ENCODE assay signal across 8 cellular contexts in genomic region chr9:121652037-121652837, GRCh38. TPM values are rescaled to one million over a fixed set of nuclear protein-coding genes. Genes with fewer than 3 reads are reported as not detected.
A peak's percentile ranks its signal among the peaks of the same experiment; 100 is the strongest.
DNase-seq lines count a peak whose midpoint lies in the region; ATAC-seq and TF ChIP-seq lines count a peak whose summit lies in the region.

No MANE protein-coding gene starts in this region.

- no CpG with 5 or more reads among the region's 29 CpGs for WGBS in mesendoderm (ENCODE audit: extremely low coverage, insufficient coverage, low lambda C conversion rate)
- 10% methylated on average over 29 of the region's 29 CpGs for WGBS in urinary bladder

- H3K36me3 Mint-ChIP-seq in activated naive CD4-positive, alpha-beta T cell treated with anti-CD3 and anti-CD28 coated beads, Interleukin-2, amount 50 U/mL, for 24 hours = no peaks in the 10 kb centered on the region
- H3K36me3 Mint-ChIP-seq in activated naive CD4-positive, alpha-beta T cell treated with anti-CD3 and anti-CD28 coated beads, Interleukin-2, amount 50 U/mL, for 72 hours = no peaks in the 10 kb centered on the region

- H4K8ac ChIP-seq in mesendoderm (ENCODE audit: low read depth, low read length) = no peak overlapping the region

- no peak for DNase-seq in activated naive CD4-positive, alpha-beta T cell treated with anti-CD3 and anti-CD28 coated beads, Interleukin-2, amount 50 U/mL, for 72 hours (ENCODE audit: low spot score in 2 of 2)
- DNase-seq in choroid plexus epithelial cell (ENCODE audit: low read depth) = no peak
- peak; percentile 70 for DNase-seq in mesendoderm
- no peak for DNase-seq in effector memory CD4-positive, alpha-beta T cell

- H4K5ac ChIP-seq in mesendoderm (ENCODE audit: low read length) = no peak overlapping the region

- peak overlapping the region; percentile 94 for H3K18ac ChIP-seq in mesendoderm (ENCODE audit: low read length)

- peak overlapping the region; percentile 80 for H3K9ac ChIP-seq in mesendoderm (ENCODE audit: low read length)

- peak overlapping the region; percentile 75 for H2BK5ac ChIP-seq in mesendoderm (ENCODE audit: low read length)

- H3K4me3 ChIP-seq in choroid plexus epithelial cell (ENCODE audit: low read depth, low read length) (peak overlapping the region; percentile 44), mesendoderm (ENCODE audit: low read length) (peak overlapping the region; percentile 60), urinary bladder (ENCODE audit: low read depth, low read length) (peak overlapping the region; percentile 59)
- no peak overlapping the region for H3K4me3 ChIP-seq in effector memory CD4-positive, alpha-beta T cell (ENCODE audit: insufficient read depth, low read depth, low read length, poor library complexity, severe bottlenecking)

- H3K79me1 ChIP-seq in mesendoderm (ENCODE audit: low read length) = peaks cover 29% of the 10 kb centered on the region

- peak overlapping the region; percentile 92 for H3K4me2 ChIP-seq in mesendoderm (ENCODE audit: low read length)

- H3K4ac ChIP-seq in mesendoderm (ENCODE audit: low read depth, low read length) = peak overlapping the region; percentile 98

- no peaks in the 10 kb centered on the region for H3K27me3 ChIP-seq in mesendoderm (ENCODE audit: insufficient read depth, low read length, poor library complexity)
- H3K27me3 ChIP-seq in effector memory CD4-positive, alpha-beta T cell (replicated peaks; ENCODE audit: control insufficient read depth, insufficient read depth, low read length, poor library complexity, severe bottlenecking) = peaks cover 36% of the 10 kb centered on the region

- peak overlapping the region; percentile 47 for H3K4me3 Mint-ChIP-seq in activated naive CD4-positive, alpha-beta T cell treated with anti-CD3 and anti-CD28 coated beads, Interleukin-2, amount 50 U/mL, for 24 hours

- H3K27ac ChIP-seq in mesendoderm (ENCODE audit: low read depth, low read length) (peak overlapping the region; percentile 22), urinary bladder (ENCODE audit: low read depth) (no peak overlapping the region)
- no peak overlapping the region for H3K27ac ChIP-seq in effector memory CD4-positive, alpha-beta T cell (ENCODE audit: insufficient read depth, low read length, poor library complexity, severe bottlenecking)

- no peak for ATAC-seq in activated naive CD4-positive, alpha-beta T cell treated with anti-CD3 and anti-CD28 coated beads, Interleukin-2, amount 50 U/mL, for 72 hours
- ATAC-seq in GM19351 (IDR thresholded peaks at IDR 0.05; ENCODE audit: unreplicated experiment) (no peak), GM18502 (IDR thresholded peaks at IDR 0.05; ENCODE audit: poor library complexity, unreplicated experiment) (no peak)

- peaks cover 14% of the 10 kb centered on the region for H3K4me1 Mint-ChIP-seq in activated naive CD4-positive, alpha-beta T cell treated with anti-CD3 and anti-CD28 coated beads, Interleukin-2, amount 50 U/mL, for 24 hours

- peak overlapping the region; percentile 39 for H2BK15ac ChIP-seq in mesendoderm (replicated peaks; ENCODE audit: low read depth)

- H3K9me3 Mint-ChIP-seq in activated naive CD4-positive, alpha-beta T cell treated with anti-CD3 and anti-CD28 coated beads, Interleukin-2, amount 50 U/mL, for 24 hours = no peaks in the 10 kb centered on the region
- no peaks in the 10 kb centered on the region for H3K9me3 Mint-ChIP-seq in activated naive CD4-positive, alpha-beta T cell treated with anti-CD3 and anti-CD28 coated beads, Interleukin-2, amount 50 U/mL, for 72 hours

- peak overlapping the region; percentile 33 for H2BK120ac ChIP-seq in mesendoderm (ENCODE audit: low read depth, low read length)

- peak overlapping the region; percentile 15 for H3K23ac ChIP-seq in mesendoderm (ENCODE audit: low read length)

- H3K9me3 ChIP-seq in effector memory CD4-positive, alpha-beta T cell (ENCODE audit: control insufficient read depth, low read length) = no peaks in the 10 kb centered on the region

- TF ChIP-seq CTCF in choroid plexus epithelial cell (conservative IDR thresholded peaks at IDR 0.05; ENCODE audit: low read depth, low read length) = no peak

- peak overlapping the region; percentile 87 for H2AK5ac ChIP-seq in mesendoderm (ENCODE audit: low read length)

- peaks cover 45% of the 10 kb centered on the region for H3K79me2 ChIP-seq in mesendoderm (ENCODE audit: control insufficient read depth, insufficient read depth, low read length)

- H3K4me1 ChIP-seq in mesendoderm (ENCODE audit: control insufficient read depth, low read depth, low read length) = peaks cover 23% of the 10 kb centered on the region
- H3K4me1 ChIP-seq in urinary bladder (ENCODE audit: insufficient read depth) = no peaks in the 10 kb centered on the region
- H3K4me1 ChIP-seq in effector memory CD4-positive, alpha-beta T cell (ENCODE audit: control insufficient read depth, insufficient read depth, low read length, poor library complexity, severe bottlenecking) = peaks cover 11% of the 10 kb centered on the region

- H3K27ac Mint-ChIP-seq in activated naive CD4-positive, alpha-beta T cell treated with anti-CD3 and anti-CD28 coated beads, Interleukin-2, amount 50 U/mL, for 24 hours = no peak overlapping the region
- no peak overlapping the region for H3K27ac Mint-ChIP-seq in activated naive CD4-positive, alpha-beta T cell treated with anti-CD3 and anti-CD28 coated beads, Interleukin-2, amount 50 U/mL, for 72 hours

- H3K36me3 ChIP-seq in mesendoderm (ENCODE audit: control insufficient read depth, insufficient read depth, low read length) = no peaks in the 10 kb centered on the region
- no peaks in the 10 kb centered on the region for H3K36me3 ChIP-seq in urinary bladder (ENCODE audit: insufficient read depth)
- no peaks in the 10 kb centered on the region for H3K36me3 ChIP-seq in effector memory CD4-positive, alpha-beta T cell (ENCODE audit: control insufficient read depth, insufficient read depth, low read length)

- H3K27me3 Mint-ChIP-seq in activated naive CD4-positive, alpha-beta T cell treated with anti-CD3 and anti-CD28 coated beads, Interleukin-2, amount 50 U/mL, for 24 hours = peaks cover 45% of the 10 kb centered on the region

- H3K56ac ChIP-seq in mesendoderm (ENCODE audit: low read length) = peak overlapping the region; percentile 91

RNA-seq across cellular contexts. Expression of gene DAB2IP, which starts 0.8 kb away (rescaled TPM):
- under 1 TPM; 0.06 to 0.18 TPM for total RNA-seq in activated naive CD4-positive, alpha-beta T cell treated with anti-CD3 and anti-CD28 coated beads, Interleukin-2, amount 50 U/mL, for 72 hours
- 21.8 TPM for polyA plus RNA-seq in mesendoderm (2013, experiment 1 of 2)
- polyA plus RNA-seq in mesendoderm (2013, experiment 2 of 2) = 21.4 TPM
- 16.8 TPM for total RNA-seq in urinary bladder
- polyA plus RNA-seq in urinary bladder = 42.3 TPM

Comparison
In these comparisons a context has a peak if more than half of its experiments do, and no peak if none do; other contexts are left out.
1. RNA of gene DAB2IP, which starts 0.8 kb away (total RNA-seq): 16.8 TPM in urinary bladder (single experiment); 0.06 to 0.18 TPM in activated naive CD4-positive, alpha-beta T cell treated with anti-CD3 and anti-CD28 coated beads, Interleukin-2, amount 50 U/mL, for 72 hours; every median in the first group is over 10 times any median in the second.